Comparison of ENCODE assay signal across 17 cellular contexts in genomic region chr13:99959127-99959529, GRCh38. TPM values are rescaled to one million over a fixed set of nuclear protein-coding genes. Genes with fewer than 3 reads are reported as not detected.
DNase-seq lines count a peak whose midpoint lies in the region; ATAC-seq and TF ChIP-seq lines count a peak whose summit lies in the region.
"Had no signal": no experiment of that assay in that cellular context is flagged by ENCODE, and none has a peak within 500 bp of the region (broad histone marks: within the 10 kb centered on the region; RNA-seq: fewer than 3 reads in every experiment).

No MANE protein-coding gene starts in this region.

- intact Hi-C loops in stomach (cut with DNase I; ENCODE audit: low total_unique reads) = no loop called here
- intact Hi-C loops in activated CD4-positive, alpha-beta memory T cell treated with anti-CD3 and anti-CD28 coated beads for 36 hours (cut with micrococcal nuclease) = no loop called here

- no peaks in the 10 kb centered on the region for H3K36me3 ChIP-seq in stomach
- H3K36me3 ChIP-seq: suprapubic skin had no signal

- POLR2A ChIA-PET in activated CD4-positive, alpha-beta memory T cell treated with anti-CD3 and anti-CD28 coated beads for 36 hours (lab: Charles Lee) = no interaction called here

- CTCF ChIA-PET in activated CD8-positive, alpha-beta memory T cell treated with anti-CD3 and anti-CD28 coated beads, Interleukin-2, amount 10 ng/mL, durations not matched to agents 7 days and 5 days (lab: Charles Lee) = interaction anchor here (0.8 kb wide), 1 partner anchor 33 kb away, joined by 3 read pairs; no protein-coding TSS in a partner anchor
- CTCF ChIA-PET in activated CD4-positive, alpha-beta memory T cell treated with anti-CD3 and anti-CD28 coated beads for 36 hours (lab: Charles Lee) = no interaction called here

- no peak overlapping the region for H3K4me3 ChIP-seq in stomach

- peaks cover 0 to 18% (median 4%) of the 10 kb centered on the region in 4 donors for H3K9me3 ChIP-seq in stomach
- H3K9me3 ChIP-seq: suprapubic skin had no signal

- peaks cover 13% of the 10 kb centered on the region for H3K4me1 Mint-ChIP-seq in activated CD8-positive, alpha-beta memory T cell treated with anti-CD3 and anti-CD28 coated beads, Interleukin-2, amount 10 ng/mL, durations not matched to agents 7 days and 5 days
- H3K4me1 Mint-ChIP-seq in activated CD4-positive, alpha-beta memory T cell treated with anti-CD3 and anti-CD28 coated beads for 36 hours (ENCODE audit: low read depth) = peaks cover 29% of the 10 kb centered on the region

- TF ChIP-seq CTCF in stomach (IDR thresholded peaks at IDR 0.05) = no peak

- 15 to 23% (median 18%) methylated on average over 10 of the region's 10 CpGs for WGBS in stomach, 5 donors

- peaks cover 2% of the 10 kb centered on the region for H3K36me3 Mint-ChIP-seq in activated CD8-positive, alpha-beta memory T cell treated with anti-CD3 and anti-CD28 coated beads, Interleukin-2, amount 10 ng/mL, durations not matched to agents 7 days and 5 days
- no peaks in the 10 kb centered on the region for H3K36me3 Mint-ChIP-seq in activated CD4-positive, alpha-beta memory T cell treated with anti-CD3 and anti-CD28 coated beads for 36 hours

- no peak for DNase-seq in activated CD8-positive, alpha-beta memory T cell treated with anti-CD3 and anti-CD28 coated beads, Interleukin-2, amount 10 ng/mL, durations not matched to agents 7 days and 5 days
- DNase-seq in activated CD8-positive, alpha-beta memory T cell treated with anti-CD3 and anti-CD28 coated beads for 24 hours = no peak
- peak; percentile 32 for DNase-seq in astrocyte of the hippocampus (ENCODE audit: low read depth, low spot score)
- DNase-seq in inferior parietal cortex (ENCODE audit: extremely low spot score) = peak; percentile 70
- DNase-seq in stomach = peak; percentile 11
- no peak for DNase-seq in activated CD4-positive, alpha-beta memory T cell treated with anti-CD3 and anti-CD28 coated beads for 36 hours
- DNase-seq in GOT3 (lab: John Stamatoyannopoulos, UW) = no peak
- DNase-seq: activated B cell treated with CpG ODN at 0.5 μM for 24 hours; amniotic stem cell; effector CD8-positive, alpha-beta T cell; foreskin keratinocyte; kidney; NCI-H1092 treated with DMSO at 0.1 percent for 48 hours; NCI-H446 had no signal

- no peak for TF ChIP-seq EP300 in stomach (IDR thresholded peaks at IDR 0.05)

- peaks cover 52 to 100% (median 94%) of the 10 kb centered on the region in 3 donors for H3K27me3 ChIP-seq in stomach

- no peak for ATAC-seq in activated CD8-positive, alpha-beta memory T cell treated with anti-CD3 and anti-CD28 coated beads, Interleukin-2, amount 10 ng/mL, durations not matched to agents 7 days and 5 days
- ATAC-seq in GM18498 (IDR thresholded peaks at IDR 0.05; ENCODE audit: unreplicated experiment) = no peak
- ATAC-seq: foreskin keratinocyte had no signal

- no peak overlapping the region for H3K4me3 Mint-ChIP-seq in activated CD8-positive, alpha-beta memory T cell treated with anti-CD3 and anti-CD28 coated beads, Interleukin-2, amount 10 ng/mL, durations not matched to agents 7 days and 5 days
- H3K4me3 Mint-ChIP-seq in activated CD4-positive, alpha-beta memory T cell treated with anti-CD3 and anti-CD28 coated beads for 36 hours = no peak overlapping the region

- H3K27ac Mint-ChIP-seq in activated CD8-positive, alpha-beta memory T cell treated with anti-CD3 and anti-CD28 coated beads, Interleukin-2, amount 10 ng/mL, durations not matched to agents 7 days and 5 days = peak overlapping the region; percentile 43
- H3K27ac Mint-ChIP-seq in activated CD4-positive, alpha-beta memory T cell treated with anti-CD3 and anti-CD28 coated beads for 36 hours = no peak overlapping the region
- H3K27ac Mint-ChIP-seq: activated B cell treated with CpG ODN at 0.5 μM for 24 hours had no signal

- peaks cover 28 to 44% (median 35%) of the 10 kb centered on the region in 4 donors for H3K4me1 ChIP-seq in stomach

- no peak for TF ChIP-seq POLR2A in stomach (IDR thresholded peaks at IDR 0.05)

- no peak overlapping the region for H3K27ac ChIP-seq in stomach
- H3K27ac ChIP-seq: foreskin keratinocyte, suprapubic skin had no signal

- H3K9me3 Mint-ChIP-seq in activated CD8-positive, alpha-beta memory T cell treated with anti-CD3 and anti-CD28 coated beads, Interleukin-2, amount 10 ng/mL, durations not matched to agents 7 days and 5 days (ENCODE audit: low read depth) = no peaks in the 10 kb centered on the region
- no peaks in the 10 kb centered on the region for H3K9me3 Mint-ChIP-seq in activated CD4-positive, alpha-beta memory T cell treated with anti-CD3 and anti-CD28 coated beads for 36 hours
- H3K9me3 Mint-ChIP-seq: activated B cell treated with CpG ODN at 0.5 μM for 24 hours had no signal

- peaks cover 90% of the 10 kb centered on the region for H3K27me3 Mint-ChIP-seq in activated CD8-positive, alpha-beta memory T cell treated with anti-CD3 and anti-CD28 coated beads, Interleukin-2, amount 10 ng/mL, durations not matched to agents 7 days and 5 days
- peaks cover 77% of the 10 kb centered on the region for H3K27me3 Mint-ChIP-seq in activated CD4-positive, alpha-beta memory T cell treated with anti-CD3 and anti-CD28 coated beads for 36 hours

RNA-seq across cellular contexts. Expression of gene ZIC5, which starts 12.4 kb away (rescaled TPM):
- total RNA-seq in activated CD8-positive, alpha-beta memory T cell treated with anti-CD3 and anti-CD28 coated beads, Interleukin-2, amount 10 ng/mL, durations not matched to agents 7 days and 5 days = not detected
- total RNA-seq in stomach = not detected
- not detected for polyA plus RNA-seq in stomach
- not detected for total RNA-seq in activated CD4-positive, alpha-beta memory T cell treated with anti-CD3 and anti-CD28 coated beads for 36 hours
- total RNA-seq: activated B cell treated with CpG ODN at 0.5 μM for 24 hours, foreskin keratinocyte, kidney, skeletal muscle tissue, suprapubic skin had no signal
- polyA plus RNA-seq: foreskin keratinocyte had no signal

RNA-seq across cellular contexts. Expression of gene ZIC2, which starts 22.5 kb away (rescaled TPM):
- 1 to 10 TPM in 1 of 2 experiments, under 1 TPM in 1; 0.26 to 1.6 TPM for total RNA-seq in activated CD8-positive, alpha-beta memory T cell treated with anti-CD3 and anti-CD28 coated beads, Interleukin-2, amount 10 ng/mL, durations not matched to agents 7 days and 5 days
- not detected for total RNA-seq in stomach
- not detected for polyA plus RNA-seq in stomach
- total RNA-seq in activated CD4-positive, alpha-beta memory T cell treated with anti-CD3 and anti-CD28 coated beads for 36 hours = not detected
- total RNA-seq: activated B cell treated with CpG ODN at 0.5 μM for 24 hours, foreskin keratinocyte, skeletal muscle tissue, suprapubic skin had no signal
- polyA plus RNA-seq: foreskin keratinocyte had no signal

Comparison
In these comparisons a context has a peak if more than half of its experiments do, and no peak if none do; other contexts are left out.
1. DNase-seq: peak in astrocyte of the hippocampus (single experiment), inferior parietal cortex (single experiment) and stomach (single experiment); none in activated CD8-positive, alpha-beta memory T cell treated with anti-CD3 and anti-CD28 coated beads, Interleukin-2, amount 10 ng/mL, durations not matched to agents 7 days and 5 days (single experiment), activated CD8-positive, alpha-beta memory T cell treated with anti-CD3 and anti-CD28 coated beads for 24 hours (single experiment), activated CD4-positive, alpha-beta memory T cell treated with anti-CD3 and anti-CD28 coated beads for 36 hours (single experiment) and GOT3 (single experiment).